In genomic region chr18:56869189-56869777, GRCh38 we compare ENCODE assay signal across 8 cellular contexts.
DNase-seq lines count a peak whose midpoint lies in the region; ATAC-seq, FAIRE-seq and TF ChIP-seq lines count a peak whose summit lies in the region.

No MANE protein-coding gene starts in this region.

- H4K20me1 ChIP-seq in Loucy (ENCODE audit: insufficient read depth, low read length, poor library complexity, severe bottlenecking), result no peaks in the 10 kb centered on the region

- no peak overlapping the region for H3K4me3 ChIP-seq in Loucy (ENCODE audit: low read length, poor library complexity, severe bottlenecking)
- no peak overlapping the region for H3K4me3 ChIP-seq in epithelial cell of esophagus (ENCODE audit: low read length)
- H3K4me3 ChIP-seq in lower leg skin (ENCODE audit: low read depth, poor library complexity, severe bottlenecking), result no peak overlapping the region

- H3K4me3 Mint-ChIP-seq in neural crest cell, result no peak overlapping the region

- peak; percentile 59 for DNase-seq in DMS153 (lab: John Stamatoyannopoulos, UW)
- DNase-seq in RCC 7860 (ENCODE audit: low spot score), result peak; percentile 13
- DNase-seq in epithelial cell of esophagus (ENCODE audit: low read depth), result peak; percentile 73
- DNase-seq in neural crest cell (ENCODE audit: low read depth, low spot score), result no peak
- no peak for DNase-seq in lower leg skin (ENCODE audit: low spot score in 2 of 2)

- H3K27me3 Mint-ChIP-seq in neural crest cell (ENCODE audit: low read depth), result peaks cover 15% of the 10 kb centered on the region

- no peaks in the 10 kb centered on the region for H3K36me3 ChIP-seq in Loucy (ENCODE audit: insufficient read depth, low read length)

- no peaks in the 10 kb centered on the region for H3K9me3 Mint-ChIP-seq in neural crest cell

- ATAC-seq in GM21529 (IDR thresholded peaks at IDR 0.05; ENCODE audit: unreplicated experiment) (peak; percentile 90), GM21717 (IDR thresholded peaks at IDR 0.05; ENCODE audit: unreplicated experiment) (no peak)

- peak; percentile 96 for TF ChIP-seq CTCF in Loucy (conservative IDR thresholded peaks at IDR 0.05; ENCODE audit: low read length)
- peak; percentile 83 for TF ChIP-seq CTCF in epithelial cell of esophagus (IDR thresholded peaks at IDR 0.05; ENCODE audit: insufficient read depth, low read depth, low read length, missing control alignments)
- peak; percentile 75 for TF ChIP-seq CTCF in neural crest cell (conservative IDR thresholded peaks at IDR 0.05)
- TF ChIP-seq CTCF in lower leg skin (IDR thresholded peaks at IDR 0.05), result no peak

- H3K9me2 ChIP-seq in Loucy (replicated peaks; ENCODE audit: low read depth, low read length), result no peaks in the 10 kb centered on the region

- FAIRE-seq in RCC 7860 (lab: Jason Lieb, UNC), result no peak

- H3K4me2 ChIP-seq in Loucy (ENCODE audit: low read depth, low read length, poor library complexity, severe bottlenecking), result no peak overlapping the region

- intact Hi-C loops in lower leg skin (cut with DNase I; ENCODE audit: low total_unique reads), result no loop called here

- no peaks in the 10 kb centered on the region for H3K27me3 ChIP-seq in Loucy (ENCODE audit: insufficient read depth, low read length, poor library complexity, severe bottlenecking)

- no peaks in the 10 kb centered on the region for H3K36me3 Mint-ChIP-seq in neural crest cell (ENCODE audit: low read depth)

- H3K9ac ChIP-seq in Loucy (ENCODE audit: low read depth, low read length, poor library complexity, severe bottlenecking), result no peak overlapping the region

- no peaks in the 10 kb centered on the region for H3K9me3 ChIP-seq in Loucy (ENCODE audit: insufficient read depth, low read depth, low read length)

- peaks cover 9% of the 10 kb centered on the region for H3K4me1 ChIP-seq in Loucy (ENCODE audit: insufficient read depth, low read length, poor library complexity, severe bottlenecking)

- TF ChIP-seq POLR2A in lower leg skin (IDR thresholded peaks at IDR 0.05), result no peak

- no peaks in the 10 kb centered on the region for H3K79me2 ChIP-seq in Loucy (ENCODE audit: insufficient read depth, low read length)

- no peaks in the 10 kb centered on the region for H3F3A ChIP-seq in Loucy (ENCODE audit: low read depth)

- H3K27ac Mint-ChIP-seq in neural crest cell (ENCODE audit: unreplicated experiment), result no peak overlapping the region

- WGBS in lower leg skin, 2 donors, result 51% methylated on average over 2 of the region's 2 CpGs

- peaks cover 23% of the 10 kb centered on the region for H3K4me1 Mint-ChIP-seq in neural crest cell

- no peak overlapping the region for H2AFZ ChIP-seq in Loucy (ENCODE audit: low read length)

Comparison
In these comparisons a context has a peak if more than half of its experiments do, and no peak if none do; other contexts are left out.
1. DNase-seq: peak in DMS153 (single experiment), RCC 7860 (single experiment) and epithelial cell of esophagus (single experiment); none in neural crest cell (single experiment) and lower leg skin (0 of 2).
2. CTCF ChIP-seq: peak in Loucy (single experiment), epithelial cell of esophagus (single experiment) and neural crest cell (single experiment); none in lower leg skin (0 of 3).